12 cellular contexts compared by ENCODE assay signal in the genomic region with DNA sequence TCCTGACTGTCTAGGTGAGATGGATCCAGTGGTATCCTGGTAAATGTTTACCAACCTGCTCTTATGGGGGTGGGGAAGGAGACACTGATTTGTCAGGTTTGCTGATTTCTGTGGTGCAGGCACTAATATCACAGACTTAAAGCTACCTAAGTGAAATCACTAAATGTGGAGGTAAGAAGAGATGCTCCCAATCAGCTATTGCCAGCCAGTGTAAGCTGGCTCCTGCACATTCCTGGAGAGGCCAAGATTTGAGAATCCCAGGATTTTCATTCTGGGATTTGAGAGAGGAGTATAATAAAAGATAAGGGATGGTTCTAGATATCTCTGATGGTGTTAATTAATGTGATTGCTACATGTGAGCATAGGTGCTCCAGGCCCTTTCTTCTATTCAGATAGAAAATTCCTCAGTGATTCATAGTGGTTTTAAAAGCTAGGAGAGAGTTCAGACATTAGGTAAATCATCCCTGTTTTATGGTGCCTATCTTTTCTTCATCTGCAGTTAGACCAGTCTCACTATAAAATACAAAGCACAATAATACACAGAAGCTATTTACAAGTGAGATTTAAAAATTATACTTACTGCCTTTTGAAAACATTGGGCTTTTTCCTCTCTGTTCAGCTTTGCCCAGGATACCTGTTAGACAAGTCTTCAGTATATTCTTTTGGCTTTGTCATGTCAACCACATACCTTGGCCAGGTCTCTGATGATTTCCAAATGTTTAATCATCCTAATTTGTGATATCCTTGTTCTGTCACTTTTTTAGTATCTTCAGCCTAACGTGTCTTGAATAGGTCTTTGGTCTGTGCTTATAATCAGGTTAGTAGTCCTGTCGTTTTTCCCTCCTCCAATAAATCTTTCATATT.
A peak's percentile ranks its signal among the peaks of the same experiment; 100 is the strongest.
DNase-seq lines count a peak whose midpoint lies in the region; ATAC-seq, FAIRE-seq and TF ChIP-seq lines count a peak whose summit lies in the region.
"Had no signal": no experiment of that assay in that cellular context is flagged by ENCODE, and none has a peak within 500 bp of the region (broad histone marks: within the 10 kb centered on the region; RNA-seq: fewer than 3 reads in every experiment).

No MANE protein-coding gene starts in this region.

- peak overlapping the region; percentile 44 to 69 for H3K27ac Mint-ChIP-seq in effector memory CD8-positive, alpha-beta T cell
- H3K27ac Mint-ChIP-seq in osteocyte (ENCODE audit: unreplicated experiment): peak overlapping the region; percentile 1
- H3K27ac Mint-ChIP-seq: activated naive CD4-positive, alpha-beta T cell treated with anti-CD3 and anti-CD28 coated beads, Interleukin-2, amount 10 ng/mL, durations not matched to agents 7 days and 5 days had no signal

- peaks cover 41 to 75% of the 10 kb centered on the region in 2 donors for H3K4me1 Mint-ChIP-seq in effector memory CD8-positive, alpha-beta T cell (ENCODE audit: low read depth in 2 of 2)
- H3K4me1 Mint-ChIP-seq in osteocyte (ENCODE audit: unreplicated experiment): peaks cover 59% of the 10 kb centered on the region

- peak overlapping the region in 1 of 2 donors; percentile 23 for H3K4me3 Mint-ChIP-seq in effector memory CD8-positive, alpha-beta T cell
- no peak overlapping the region for H3K4me3 Mint-ChIP-seq in osteocyte (ENCODE audit: unreplicated experiment)
- H3K4me3 Mint-ChIP-seq: activated naive CD4-positive, alpha-beta T cell treated with anti-CD3 and anti-CD28 coated beads, Interleukin-2, amount 10 ng/mL, durations not matched to agents 7 days and 5 days had no signal

- peak; percentile 79 for FAIRE-seq in RCC 7860 (lab: Jason Lieb, UNC)
- FAIRE-seq: GM12878 had no signal

- H3K27me3 Mint-ChIP-seq in effector memory CD8-positive, alpha-beta T cell: no peaks in the 10 kb centered on the region
- H3K27me3 Mint-ChIP-seq in osteocyte (ENCODE audit: unreplicated experiment): no peaks in the 10 kb centered on the region
- H3K27me3 Mint-ChIP-seq: activated naive CD4-positive, alpha-beta T cell treated with anti-CD3 and anti-CD28 coated beads, Interleukin-2, amount 10 ng/mL, durations not matched to agents 7 days and 5 days had no signal

- peak; percentile 58 for DNase-seq in ELR (ENCODE audit: low read depth)
- DNase-seq in RCC 7860 (ENCODE audit: low spot score): peak; percentile 47
- DNase-seq in effector memory CD8-positive, alpha-beta T cell: no peak
- no peak for DNase-seq in osteocyte (ENCODE audit: extremely low spot score, unreplicated experiment)
- no peak for DNase-seq in NK-92 (lab: John Stamatoyannopoulos, UW; ENCODE audit: unreplicated experiment)
- no peak for DNase-seq in NCI-H1105 (lab: John Stamatoyannopoulos, UW)
- DNase-seq in NCI-H1694 (lab: John Stamatoyannopoulos, UW): no peak
- DNase-seq in stimulated activated CD4-positive, alpha-beta T cell treated with anti-CD3 and anti-CD28 coated beads, Interleukin-4, amount 100 ng/mL, for 24 hours: no peak
- DNase-seq: activated naive CD4-positive, alpha-beta T cell treated with anti-CD3 and anti-CD28 coated beads, Interleukin-2, amount 10 ng/mL, durations not matched to agents 7 days and 5 days; Kasumi-1; NCI-H2171 treated with DMSO at 0.1 percent for 48 hours had no signal

- TF ChIP-seq CTCF in osteocyte (IDR thresholded peaks at IDR 0.05): no peak

- peaks cover 18% of the 10 kb centered on the region for H3K36me3 Mint-ChIP-seq in effector memory CD8-positive, alpha-beta T cell (ENCODE audit: insufficient read depth)
- peaks cover 3% of the 10 kb centered on the region for H3K36me3 Mint-ChIP-seq in osteocyte (ENCODE audit: unreplicated experiment)

- no peak for ATAC-seq in effector memory CD8-positive, alpha-beta T cell (replicated peaks)
- ATAC-seq: GM12878 had no signal

- H3K9me3 Mint-ChIP-seq in effector memory CD8-positive, alpha-beta T cell: no peaks in the 10 kb centered on the region
- H3K9me3 Mint-ChIP-seq in osteocyte (ENCODE audit: unreplicated experiment): no peaks in the 10 kb centered on the region
- H3K9me3 Mint-ChIP-seq: activated naive CD4-positive, alpha-beta T cell treated with anti-CD3 and anti-CD28 coated beads, Interleukin-2, amount 10 ng/mL, durations not matched to agents 7 days and 5 days had no signal

Comparison
In these comparisons a context has a peak if more than half of its experiments do, and no peak if none do; other contexts are left out.
1. DNase-seq: peak in ELR (single experiment) and RCC 7860 (single experiment); none in effector memory CD8-positive, alpha-beta T cell (0 of 3), osteocyte (single experiment), NK-92 (single experiment), NCI-H1105 (single experiment), NCI-H1694 (single experiment) and stimulated activated CD4-positive, alpha-beta T cell treated with anti-CD3 and anti-CD28 coated beads, Interleukin-4, amount 100 ng/mL, for 24 hours (single experiment).